In genomic region chr9:127264462-127265040, GRCh38 we compare ENCODE assay signal across 12 cellular contexts. TPM values are rescaled to one million over a fixed set of nuclear protein-coding genes. Genes with fewer than 3 reads are reported as not detected.
DNase-seq lines count a peak whose midpoint lies in the region; ATAC-seq and TF ChIP-seq lines count a peak whose summit lies in the region.
"Had no signal": no experiment of that assay in that cellular context is flagged by ENCODE, and none has a peak within 500 bp of the region (broad histone marks: within the 10 kb centered on the region; RNA-seq: fewer than 3 reads in every experiment).

A gene with protein sequence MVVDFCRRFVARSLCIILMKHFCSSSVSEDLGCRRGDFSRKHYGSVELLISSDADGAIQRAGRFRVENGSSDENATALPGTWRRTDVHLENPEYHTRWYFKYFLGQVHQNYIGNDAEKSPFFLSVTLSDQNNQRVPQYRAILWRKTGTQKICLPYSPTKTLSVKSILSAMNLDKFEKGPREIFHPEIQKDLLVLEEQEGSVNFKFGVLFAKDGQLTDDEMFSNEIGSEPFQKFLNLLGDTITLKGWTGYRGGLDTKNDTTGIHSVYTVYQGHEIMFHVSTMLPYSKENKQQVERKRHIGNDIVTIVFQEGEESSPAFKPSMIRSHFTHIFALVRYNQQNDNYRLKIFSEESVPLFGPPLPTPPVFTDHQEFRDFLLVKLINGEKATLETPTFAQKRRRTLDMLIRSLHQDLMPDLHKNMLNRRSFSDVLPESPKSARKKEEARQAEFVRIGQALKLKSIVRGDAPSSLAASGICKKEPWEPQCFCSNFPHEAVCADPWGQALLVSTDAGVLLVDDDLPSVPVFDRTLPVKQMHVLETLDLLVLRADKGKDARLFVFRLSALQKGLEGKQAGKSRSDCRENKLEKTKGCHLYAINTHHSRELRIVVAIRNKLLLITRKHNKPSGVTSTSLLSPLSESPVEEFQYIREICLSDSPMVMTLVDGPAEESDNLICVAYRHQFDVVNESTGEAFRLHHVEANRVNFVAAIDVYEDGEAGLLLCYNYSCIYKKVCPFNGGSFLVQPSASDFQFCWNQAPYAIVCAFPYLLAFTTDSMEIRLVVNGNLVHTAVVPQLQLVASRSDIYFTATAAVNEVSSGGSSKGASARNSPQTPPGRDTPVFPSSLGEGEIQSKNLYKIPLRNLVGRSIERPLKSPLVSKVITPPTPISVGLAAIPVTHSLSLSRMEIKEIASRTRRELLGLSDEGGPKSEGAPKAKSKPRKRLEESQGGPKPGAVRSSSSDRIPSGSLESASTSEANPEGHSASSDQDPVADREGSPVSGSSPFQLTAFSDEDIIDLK (plus strand): TSS chr9:127264774. CDS start chr9:127264878, 104 bp downstream.

- TF ChIP-seq CTCF in mesothelial cell of epicardium (IDR thresholded peaks at IDR 0.05; ENCODE audit: unreplicated experiment) (no peak), thyroid gland (IDR thresholded peaks at IDR 0.05) (no peak)

- no peaks in the 10 kb centered on the region for H3K27me3 Mint-ChIP-seq in mesothelial cell of epicardium (ENCODE audit: low read depth)

- no peak within 1 kb of the TSS for H3K4me3 ChIP-seq in thyroid gland (replicated peaks in 1 of 3)

- peaks cover 33% of the 10 kb centered on the region for H3K4me1 Mint-ChIP-seq in mesothelial cell of epicardium
- H3K4me1 Mint-ChIP-seq: immature natural killer cell had no signal

- H3K9me3 ChIP-seq in thyroid gland, result no peaks in the 10 kb centered on the region

- DNase-seq in NCI-H146 treated with DMSO at 0.1 percent for 48 hours (lab: John Stamatoyannopoulos, UW; ENCODE audit: unreplicated experiment) (peak; percentile 7), mesothelial cell of epicardium (ENCODE audit: low spot score in 2 of 2, unreplicated experiment in 2 of 2) (no peak), thyroid gland (no peak), kidney glomerular epithelial cell (lab: John Stamatoyannopoulos, UW) (no peak)
- DNase-seq: activated CD4-positive, alpha-beta T cell treated with anti-CD3 and anti-CD28 coated beads, Interleukin-2, amount 50 U/mL, for 1 hour; immature natural killer cell; NCI-H187 treated with DMSO at 0.1 percent for 48 hours had no signal

- no peak for TF ChIP-seq POLR2A in thyroid gland (IDR thresholded peaks at IDR 0.05)

- ATAC-seq in GM18517 (IDR thresholded peaks at IDR 0.05; ENCODE audit: unreplicated experiment) (no peak), GM18868 (IDR thresholded peaks at IDR 0.05; ENCODE audit: unreplicated experiment) (no peak), HG02678 (IDR thresholded peaks at IDR 0.05; ENCODE audit: unreplicated experiment) (no peak)

- peak within 1 kb of the TSS; percentile 45 for H3K4me3 Mint-ChIP-seq in mesothelial cell of epicardium
- H3K4me3 Mint-ChIP-seq: activated naive CD8-positive, alpha-beta T cell; immature natural killer cell had no signal

- H3K27me3 ChIP-seq in thyroid gland, result no peaks in the 10 kb centered on the region

- peak within 1 kb of the TSS; percentile 84 for H3K27ac ChIP-seq in cingulate gyrus (ENCODE audit: low read depth, low read length)
- peak within 1 kb of the TSS in 2 of 3 donors; percentile 13 to 54 for H3K27ac ChIP-seq in thyroid gland

- H3K9me3 Mint-ChIP-seq in mesothelial cell of epicardium, result no peaks in the 10 kb centered on the region
- H3K9me3 Mint-ChIP-seq: immature natural killer cell had no signal

- 62% methylated on average over 7 of the region's 7 CpGs for WGBS in thyroid gland, 2 donors

- H3K36me3 ChIP-seq in thyroid gland, result no peaks in the 10 kb centered on the region

- peak within 1 kb of the TSS; percentile 76 for H3K27ac Mint-ChIP-seq in mesothelial cell of epicardium
- H3K27ac Mint-ChIP-seq: activated naive CD8-positive, alpha-beta T cell; immature natural killer cell had no signal

- H3K36me3 Mint-ChIP-seq in mesothelial cell of epicardium, result peaks cover under 1% of the 10 kb centered on the region
- H3K36me3 Mint-ChIP-seq: immature natural killer cell had no signal

- H3K4me1 ChIP-seq in thyroid gland, result peaks cover 15 to 24% of the 10 kb centered on the region in 2 donors

- intact Hi-C loops in thyroid gland (cut with DNase I), result no loop called here

RNA-seq across cellular contexts. Expression of the gene that starts here (rescaled TPM):
- total RNA-seq in mesothelial cell of epicardium, result 51.1 to 51.5 TPM (median 51.1 TPM) in 3 replicates
- 10 to 100 TPM; 14.6 to 49.1 (median 20.1) TPM for total RNA-seq in thyroid gland
